ENCODE assay signal across 23 cellular contexts in the genomic region with DNA sequence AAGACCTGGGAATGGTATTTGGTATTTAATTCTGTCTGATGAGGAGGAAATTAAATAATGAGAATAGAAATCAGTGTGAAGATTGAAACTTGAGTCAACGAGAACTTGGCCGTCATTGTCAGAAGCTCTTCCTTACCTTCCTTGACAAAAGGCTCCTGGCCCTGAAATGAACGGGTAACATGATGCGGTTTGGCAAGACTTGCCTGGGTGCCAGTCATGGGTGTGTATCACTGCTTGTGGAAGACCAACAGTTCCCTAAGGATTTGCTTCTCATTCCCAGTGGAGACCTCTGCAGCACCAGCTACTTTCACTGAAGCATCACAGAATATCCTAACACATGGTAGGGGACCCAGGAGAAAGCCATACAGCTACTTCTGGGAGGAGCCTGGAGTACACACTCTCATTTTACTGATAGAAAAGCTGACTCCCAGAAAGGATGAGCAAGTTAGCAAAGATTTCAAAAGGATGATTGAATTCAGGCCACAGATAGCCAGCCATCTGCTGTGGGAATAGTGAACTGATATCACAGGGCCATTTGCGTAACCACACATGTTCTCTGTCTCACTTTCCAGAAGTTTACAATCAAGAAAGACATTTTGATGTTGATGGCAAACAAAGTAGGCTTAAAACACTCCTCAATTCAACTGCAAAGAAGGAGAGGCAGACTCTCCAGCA.
A peak's percentile ranks its signal among the peaks of the same experiment; 100 is the strongest.
DNase-seq lines count a peak whose midpoint lies in the region; ATAC-seq, FAIRE-seq and TF ChIP-seq lines count a peak whose summit lies in the region.
"Had no signal": no experiment of that assay in that cellular context is flagged by ENCODE, and none has a peak within 500 bp of the region (broad histone marks: within the 10 kb centered on the region; RNA-seq: fewer than 3 reads in every experiment).

No MANE protein-coding gene starts in this region.

- H3K27me3 ChIP-seq in astrocyte (ENCODE audit: insufficient read depth, low read length) (no peaks in the 10 kb centered on the region), uterus (no peaks in the 10 kb centered on the region)
- H3K27me3 ChIP-seq: SJCRH30 had no signal

- DNase-seq in NCI-H2107 treated with DMSO at 0.1 percent for 48 hours (lab: John Stamatoyannopoulos, UW; ENCODE audit: unreplicated experiment) = peak; percentile 70
- no peak for DNase-seq in NCI-H2107 (lab: John Stamatoyannopoulos, UW)
- DNase-seq in astrocyte (ENCODE audit: low read depth) = no peak
- peak; percentile 15 for DNase-seq in glomerular visceral epithelial cell (ENCODE audit: extremely low spot score)
- peak; percentile 34 to 74 for DNase-seq in uterus
- DNase-seq in DMS 273 (lab: John Stamatoyannopoulos, UW; ENCODE audit: unreplicated experiment) = no peak
- DNase-seq in nucleus accumbens (lab: John Stamatoyannopoulos, UW) = no peak
- DNase-seq: activated CD8-positive, alpha-beta memory T cell treated with anti-CD3 and anti-CD28 coated beads, Interleukin-2, amount 10 ng/mL, durations not matched to agents 7 days and 5 days; activated effector memory CD4-positive, alpha-beta T cell treated with Interleukin-2 at 50 U/mL for 16 hours; amygdala; CD4-positive, CD25-positive, alpha-beta regulatory T cell; DMS79 treated with DMSO at 0.1 percent for 48 hours; natural killer cell; NCI-H146; SJCRH30 had no signal

- no peaks in the 10 kb centered on the region for H4K20me1 ChIP-seq in astrocyte (ENCODE audit: insufficient read depth, low read length)

- H3K36me3 ChIP-seq in astrocyte (ENCODE audit: insufficient read depth, low read length) (no peaks in the 10 kb centered on the region), uterus (no peaks in the 10 kb centered on the region)
- H3K36me3 ChIP-seq: HAP-1, prostate gland, SJCRH30 had no signal

- H3K9me3 Mint-ChIP-seq in astrocyte (ENCODE audit: unreplicated experiment) = no peaks in the 10 kb centered on the region

- H3K4me2 ChIP-seq in astrocyte (ENCODE audit: low read length) = peak overlapping the region; percentile 71

- peak overlapping the region; percentile 3 for H2AFZ ChIP-seq in astrocyte (ENCODE audit: low read depth, low read length)

- TF ChIP-seq CTCF in astrocyte (IDR thresholded peaks at IDR 0.05; ENCODE audit: insufficient read depth, low read depth, low read length) (no peak), uterus (IDR thresholded peaks at IDR 0.05) (peak in 1 of 4 experiments; percentile 35)

- no peak for FAIRE-seq in astrocyte (lab: Jason Lieb, UNC)
- FAIRE-seq: colon, endometrium, GM18507 had no signal

- H3K4me3 ChIP-seq in astrocyte (ENCODE audit: insufficient read depth, low read depth, low read length) (no peak overlapping the region), uterus (no peak overlapping the region)
- H3K4me3 ChIP-seq: HAP-1, lung, prostate gland, SJCRH30 had no signal

- H3K27ac Mint-ChIP-seq in astrocyte (ENCODE audit: unreplicated experiment) = no peak overlapping the region
- H3K27ac Mint-ChIP-seq: activated CD8-positive, alpha-beta memory T cell treated with anti-CD3 and anti-CD28 coated beads, Interleukin-2, amount 10 ng/mL, durations not matched to agents 7 days and 5 days; CD4-positive, CD25-positive, alpha-beta regulatory T cell; natural killer cell had no signal

- H3K4me1 Mint-ChIP-seq in astrocyte (ENCODE audit: low read depth, unreplicated experiment) = peaks cover 12% of the 10 kb centered on the region
- H3K4me1 Mint-ChIP-seq: activated CD8-positive, alpha-beta memory T cell treated with anti-CD3 and anti-CD28 coated beads, Interleukin-2, amount 10 ng/mL, durations not matched to agents 7 days and 5 days; CD4-positive, CD25-positive, alpha-beta regulatory T cell; natural killer cell had no signal

- H3K27ac ChIP-seq in astrocyte (ENCODE audit: low read depth, low read length) = peak overlapping the region; percentile 78
- peak overlapping the region; percentile 43 to 44 for H3K27ac ChIP-seq in uterus
- H3K27ac ChIP-seq: 22Rv1, prostate gland, SJCRH30 had no signal

- no peak overlapping the region for H3K4me3 Mint-ChIP-seq in astrocyte (ENCODE audit: unreplicated experiment)
- H3K4me3 Mint-ChIP-seq: activated CD8-positive, alpha-beta memory T cell treated with anti-CD3 and anti-CD28 coated beads, Interleukin-2, amount 10 ng/mL, durations not matched to agents 7 days and 5 days; natural killer cell had no signal

- H3K4me1 ChIP-seq in astrocyte (ENCODE audit: insufficient read depth, low read length) (peaks cover 24% of the 10 kb centered on the region), uterus (no peaks in the 10 kb centered on the region)
- H3K4me1 ChIP-seq: prostate gland, SJCRH30 had no signal

- no peaks in the 10 kb centered on the region for H3K79me2 ChIP-seq in astrocyte (ENCODE audit: insufficient read depth, low read length)

- peaks cover 6% of the 10 kb centered on the region for H3K27me3 Mint-ChIP-seq in astrocyte (ENCODE audit: low read depth, unreplicated experiment)
- H3K27me3 Mint-ChIP-seq: activated CD8-positive, alpha-beta memory T cell treated with anti-CD3 and anti-CD28 coated beads, Interleukin-2, amount 10 ng/mL, durations not matched to agents 7 days and 5 days; CD4-positive, CD25-positive, alpha-beta regulatory T cell had no signal

- ATAC-seq in GM21737 (IDR thresholded peaks at IDR 0.05; ENCODE audit: unreplicated experiment) = no peak
- ATAC-seq: activated CD8-positive, alpha-beta memory T cell treated with anti-CD3 and anti-CD28 coated beads, Interleukin-2, amount 10 ng/mL, durations not matched to agents 7 days and 5 days; natural killer cell had no signal

- no peaks in the 10 kb centered on the region for H3K9me3 ChIP-seq in astrocyte (ENCODE audit: insufficient read depth, low read depth, low read length)
- H3K9me3 ChIP-seq in uterus = no peaks in the 10 kb centered on the region
- H3K9me3 ChIP-seq: HAP-1, prostate gland, SJCRH30 had no signal

- H3K36me3 Mint-ChIP-seq in astrocyte (ENCODE audit: low read depth, unreplicated experiment) = no peaks in the 10 kb centered on the region
- H3K36me3 Mint-ChIP-seq: activated CD8-positive, alpha-beta memory T cell treated with anti-CD3 and anti-CD28 coated beads, Interleukin-2, amount 10 ng/mL, durations not matched to agents 7 days and 5 days; CD4-positive, CD25-positive, alpha-beta regulatory T cell; natural killer cell had no signal

- TF ChIP-seq POLR2A in uterus (IDR thresholded peaks at IDR 0.05) = no peak

- intact Hi-C loops in uterus (cut with DNase I; ENCODE audit: low total_unique reads) = no loop called here

- peak overlapping the region; percentile 68 for H3K9ac ChIP-seq in astrocyte (ENCODE audit: low read length)

Comparison
In these comparisons a context has a peak if more than half of its experiments do, and no peak if none do; other contexts are left out.
1. DNase-seq: peak in NCI-H2107 treated with DMSO at 0.1 percent for 48 hours (single experiment), glomerular visceral epithelial cell (single experiment) and uterus (2 of 2); none in NCI-H2107 (single experiment), astrocyte (single experiment), DMS 273 (single experiment) and nucleus accumbens (0 of 56).